ENCODE assay signal across 8 cellular contexts in the genomic region with DNA sequence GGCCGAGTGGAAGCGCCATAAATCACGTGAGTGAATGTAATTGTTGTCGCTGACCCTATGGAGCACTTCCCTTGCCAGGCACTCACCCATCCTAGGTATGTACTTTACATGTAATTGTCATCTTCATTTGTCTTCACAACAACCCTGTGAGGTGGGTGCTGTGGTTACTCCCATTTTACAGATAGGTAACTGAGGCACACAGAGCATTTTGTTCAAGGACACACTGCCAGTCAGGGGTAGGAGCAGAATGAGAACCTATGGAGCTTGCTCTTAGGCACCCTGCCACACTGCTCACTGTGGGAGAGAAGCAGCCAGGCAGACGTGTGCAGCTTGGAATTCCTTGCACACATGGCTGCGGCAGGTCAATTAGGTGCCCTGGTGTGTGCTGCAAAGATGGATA. TPM values are rescaled to one million over a fixed set of nuclear protein-coding genes. Genes with fewer than 3 reads are reported as not detected.
DNase-seq lines count a peak whose midpoint lies in the region; ATAC-seq and TF ChIP-seq lines count a peak whose summit lies in the region.

No MANE protein-coding gene starts in this region.

- H3K36me3 ChIP-seq in esophagus squamous epithelium, result no peaks in the 10 kb centered on the region
- H3K36me3 ChIP-seq in psoas muscle (ENCODE audit: insufficient read depth in 1 of 2, low read depth in 1 of 2), result no peaks in the 10 kb centered on the region

- peak overlapping the region; percentile 88 for H3K4me3 ChIP-seq in GM08714 (ENCODE audit: low read length)
- peak overlapping the region; percentile 88 to 98 (median 94) for H3K4me3 ChIP-seq in esophagus squamous epithelium
- peak overlapping the region; percentile 79 for H3K4me3 ChIP-seq in psoas muscle

- peak; percentile 16 for DNase-seq in RKO (ENCODE audit: low spot score)
- no peak for DNase-seq in esophagus squamous epithelium (lab: John Stamatoyannopoulos, UW)
- DNase-seq in psoas muscle, result no peak
- DNase-seq in stimulated activated CD4-positive, alpha-beta T cell treated with anti-CD3 and anti-CD28 coated beads, Interleukin-4, amount 100 ng/mL, for 24 hours, result no peak
- no peak for DNase-seq in stimulated activated CD4-positive, alpha-beta T cell treated with anti-CD3 and anti-CD28 coated beads, Interleukin-2, amount 100 ng/mL, for 24 hours

- 26 to 34% methylated on average over 6 of the region's 6 CpGs for WGBS in esophagus squamous epithelium, 2 donors
- 11 to 13% (median 12%) methylated on average over 6 of the region's 6 CpGs for WGBS in psoas muscle, 3 donors

- peak overlapping the region; percentile 83 to 88 (median 86) for H3K27ac ChIP-seq in esophagus squamous epithelium
- peak overlapping the region; percentile 75 for H3K27ac ChIP-seq in psoas muscle

- no peaks in the 10 kb centered on the region for H3K9me3 ChIP-seq in esophagus squamous epithelium
- no peaks in the 10 kb centered on the region for H3K9me3 ChIP-seq in psoas muscle

- TF ChIP-seq POLR2A in esophagus squamous epithelium (IDR thresholded peaks at IDR 0.05), result no peak

- intact Hi-C loops in esophagus squamous epithelium (cut with DNase I) (no loop called here), psoas muscle (cut with DNase I) (no loop called here)

- ATAC-seq in psoas muscle (no peak), HG03520 (IDR thresholded peaks at IDR 0.05; ENCODE audit: unreplicated experiment) (no peak), HG03280 (IDR thresholded peaks at IDR 0.05; ENCODE audit: unreplicated experiment) (no peak)

- H3K4me1 ChIP-seq in esophagus squamous epithelium (peaks cover 6 to 22% (median 14%) of the 10 kb centered on the region in 3 donors), psoas muscle (peaks cover 15% of the 10 kb centered on the region)

- H3K27me3 ChIP-seq in esophagus squamous epithelium (no peaks in the 10 kb centered on the region), psoas muscle (ENCODE audit: insufficient read depth in 3 of 3, low read length in 2 of 3) (no peaks in the 10 kb centered on the region)

- TF ChIP-seq CTCF in esophagus squamous epithelium (IDR thresholded peaks at IDR 0.05), result no peak
- no peak for TF ChIP-seq CTCF in psoas muscle (IDR thresholded peaks at IDR 0.05)

RNA-seq across cellular contexts. Expression of a gene that starts 0.8 kb away (rescaled TPM):
- total RNA-seq in esophagus squamous epithelium (1 to 10 TPM in 2 of 4 donors, under 1 TPM in 2; 0.22 to 1.5 (median 0.90) TPM), psoas muscle (under 1 TPM; 0.34 to 0.84 (median 0.59) TPM)
- under 1 TPM; 0.07 to 0.53 (median 0.26) TPM for polyA plus RNA-seq in psoas muscle

RNA-seq across cellular contexts. Expression of a gene that starts 49.4 kb away (rescaled TPM):
- total RNA-seq in esophagus squamous epithelium (not detected), psoas muscle (not detected)
- under 1 TPM in 2 of 3 donors, not detected in 1; 0.08 to 0.23 TPM for polyA plus RNA-seq in psoas muscle
